1 cellular context compared by ENCODE assay signal in the genomic region with DNA sequence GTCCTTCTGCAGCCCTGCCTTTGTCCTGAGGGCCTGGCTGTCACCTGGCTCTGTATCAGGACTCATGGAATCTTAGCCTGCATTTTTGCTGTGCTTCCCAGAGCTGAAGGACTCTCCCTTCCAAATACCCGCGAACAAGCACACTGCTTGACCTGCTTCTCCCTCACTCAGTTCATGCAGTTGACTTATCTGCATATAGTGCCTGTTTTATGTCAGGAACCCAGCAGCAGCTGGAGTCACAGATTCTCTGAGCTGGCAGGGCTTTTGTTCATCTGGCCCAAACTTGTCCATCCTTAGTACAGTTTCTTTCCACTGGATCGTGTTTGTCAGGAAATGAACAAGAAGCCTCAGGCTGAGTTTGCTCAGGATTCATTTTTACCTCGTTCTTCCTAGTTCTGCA.
TF ChIP-seq lines count a peak whose summit lies in the region.

No MANE protein-coding gene starts in this region.

TF ChIP-seq in HepG2, 621 proteins besides CTCF, POLR2A, EP300 and RAD21 (continued from another document):
- TF ChIP-seq, protein P1, sequence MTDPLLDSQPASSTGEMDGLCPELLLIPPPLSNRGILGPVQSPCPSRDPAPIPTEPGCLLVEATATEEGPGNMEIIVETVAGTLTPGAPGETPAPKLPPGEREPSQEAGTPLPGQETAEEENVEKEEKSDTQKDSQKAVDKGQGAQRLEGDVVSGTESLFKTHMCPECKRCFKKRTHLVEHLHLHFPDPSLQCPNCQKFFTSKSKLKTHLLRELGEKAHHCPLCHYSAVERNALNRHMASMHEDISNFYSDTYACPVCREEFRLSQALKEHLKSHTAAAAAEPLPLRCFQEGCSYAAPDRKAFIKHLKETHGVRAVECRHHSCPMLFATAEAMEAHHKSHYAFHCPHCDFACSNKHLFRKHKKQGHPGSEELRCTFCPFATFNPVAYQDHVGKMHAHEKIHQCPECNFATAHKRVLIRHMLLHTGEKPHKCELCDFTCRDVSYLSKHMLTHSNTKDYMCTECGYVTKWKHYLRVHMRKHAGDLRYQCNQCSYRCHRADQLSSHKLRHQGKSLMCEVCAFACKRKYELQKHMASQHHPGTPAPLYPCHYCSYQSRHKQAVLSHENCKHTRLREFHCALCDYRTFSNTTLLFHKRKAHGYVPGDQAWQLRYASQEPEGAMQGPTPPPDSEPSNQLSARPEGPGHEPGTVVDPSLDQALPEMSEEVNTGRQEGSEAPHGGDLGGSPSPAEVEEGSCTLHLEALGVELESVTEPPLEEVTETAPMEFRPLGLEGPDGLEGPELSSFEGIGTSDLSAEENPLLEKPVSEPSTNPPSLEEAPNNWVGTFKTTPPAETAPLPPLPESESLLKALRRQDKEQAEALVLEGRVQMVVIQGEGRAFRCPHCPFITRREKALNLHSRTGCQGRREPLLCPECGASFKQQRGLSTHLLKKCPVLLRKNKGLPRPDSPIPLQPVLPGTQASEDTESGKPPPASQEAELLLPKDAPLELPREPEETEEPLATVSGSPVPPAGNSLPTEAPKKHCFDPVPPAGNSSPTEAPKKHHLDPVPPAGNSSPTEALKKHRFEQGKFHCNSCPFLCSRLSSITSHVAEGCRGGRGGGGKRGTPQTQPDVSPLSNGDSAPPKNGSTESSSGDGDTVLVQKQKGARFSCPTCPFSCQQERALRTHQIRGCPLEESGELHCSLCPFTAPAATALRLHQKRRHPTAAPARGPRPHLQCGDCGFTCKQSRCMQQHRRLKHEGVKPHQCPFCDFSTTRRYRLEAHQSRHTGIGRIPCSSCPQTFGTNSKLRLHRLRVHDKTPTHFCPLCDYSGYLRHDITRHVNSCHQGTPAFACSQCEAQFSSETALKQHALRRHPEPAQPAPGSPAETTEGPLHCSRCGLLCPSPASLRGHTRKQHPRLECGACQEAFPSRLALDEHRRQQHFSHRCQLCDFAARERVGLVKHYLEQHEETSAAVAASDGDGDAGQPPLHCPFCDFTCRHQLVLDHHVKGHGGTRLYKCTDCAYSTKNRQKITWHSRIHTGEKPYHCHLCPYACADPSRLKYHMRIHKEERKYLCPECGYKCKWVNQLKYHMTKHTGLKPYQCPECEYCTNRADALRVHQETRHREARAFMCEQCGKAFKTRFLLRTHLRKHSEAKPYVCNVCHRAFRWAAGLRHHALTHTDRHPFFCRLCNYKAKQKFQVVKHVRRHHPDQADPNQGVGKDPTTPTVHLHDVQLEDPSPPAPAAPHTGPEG (CRISPR knock-in tag; IDR thresholded peaks at IDR 0.05): no peak
- TF ChIP-seq ZNF619 (CRISPR knock-in tag; IDR thresholded peaks at IDR 0.05): no peak
- TF ChIP-seq KMT2B (CRISPR knock-in tag; IDR thresholded peaks at IDR 0.05): no peak
- TF ChIP-seq, protein P2, sequence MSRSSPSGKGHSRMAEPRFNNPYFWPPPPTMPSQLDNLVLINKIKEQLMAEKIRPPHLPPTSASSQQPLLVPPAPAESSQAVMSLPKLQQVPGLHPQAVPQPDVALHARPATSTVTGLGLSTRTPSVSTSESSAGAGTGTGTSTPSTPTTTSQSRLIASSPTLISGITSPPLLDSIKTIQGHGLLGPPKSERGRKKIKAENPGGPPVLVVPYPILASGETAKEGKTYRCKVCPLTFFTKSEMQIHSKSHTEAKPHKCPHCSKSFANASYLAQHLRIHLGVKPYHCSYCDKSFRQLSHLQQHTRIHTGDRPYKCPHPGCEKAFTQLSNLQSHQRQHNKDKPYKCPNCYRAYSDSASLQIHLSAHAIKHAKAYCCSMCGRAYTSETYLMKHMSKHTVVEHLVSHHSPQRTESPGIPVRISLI (CRISPR knock-in tag; IDR thresholded peaks at IDR 0.05; ENCODE audit: borderline replicate concordance): no peak
- no peak for TF ChIP-seq KLF11 (CRISPR knock-in tag; IDR thresholded peaks at IDR 0.05)
- TF ChIP-seq, protein P3, sequence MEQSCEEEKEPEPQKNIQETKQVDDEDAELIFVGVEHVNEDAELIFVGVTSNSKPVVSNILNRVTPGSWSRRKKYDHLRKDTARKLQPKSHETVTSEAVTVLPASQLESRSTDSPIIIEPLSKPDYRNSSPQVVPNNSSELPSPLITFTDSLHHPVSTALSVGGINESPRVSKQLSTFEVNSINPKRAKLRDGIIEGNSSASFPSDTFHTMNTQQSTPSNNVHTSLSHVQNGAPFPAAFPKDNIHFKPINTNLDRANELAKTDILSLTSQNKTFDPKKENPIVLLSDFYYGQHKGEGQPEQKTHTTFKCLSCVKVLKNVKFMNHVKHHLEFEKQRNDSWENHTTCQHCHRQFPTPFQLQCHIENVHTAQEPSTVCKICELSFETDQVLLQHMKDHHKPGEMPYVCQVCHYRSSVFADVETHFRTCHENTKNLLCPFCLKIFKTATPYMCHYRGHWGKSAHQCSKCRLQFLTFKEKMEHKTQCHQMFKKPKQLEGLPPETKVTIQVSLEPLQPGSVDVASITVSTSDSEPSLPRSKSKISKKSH (CRISPR knock-in tag; IDR thresholded peaks at IDR 0.05; ENCODE audit: borderline replicate concordance): no peak
- no peak for TF ChIP-seq IKZF4 (CRISPR knock-in tag; IDR thresholded peaks at IDR 0.05; ENCODE audit: borderline replicate concordance, low read depth, not compliant biosample characterization)
- TF ChIP-seq ZNF792 (CRISPR knock-in tag; IDR thresholded peaks at IDR 0.05): no peak
- TF ChIP-seq, protein P4, sequence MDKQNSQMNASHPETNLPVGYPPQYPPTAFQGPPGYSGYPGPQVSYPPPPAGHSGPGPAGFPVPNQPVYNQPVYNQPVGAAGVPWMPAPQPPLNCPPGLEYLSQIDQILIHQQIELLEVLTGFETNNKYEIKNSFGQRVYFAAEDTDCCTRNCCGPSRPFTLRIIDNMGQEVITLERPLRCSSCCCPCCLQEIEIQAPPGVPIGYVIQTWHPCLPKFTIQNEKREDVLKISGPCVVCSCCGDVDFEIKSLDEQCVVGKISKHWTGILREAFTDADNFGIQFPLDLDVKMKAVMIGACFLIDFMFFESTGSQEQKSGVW (CRISPR knock-in tag; IDR thresholded peaks at IDR 0.05; ENCODE audit: borderline replicate concordance): no peak
- no peak for TF ChIP-seq PRMT3 (CRISPR knock-in tag; IDR thresholded peaks at IDR 0.05; ENCODE audit: borderline replicate concordance, low read depth)
- TF ChIP-seq, protein P5, sequence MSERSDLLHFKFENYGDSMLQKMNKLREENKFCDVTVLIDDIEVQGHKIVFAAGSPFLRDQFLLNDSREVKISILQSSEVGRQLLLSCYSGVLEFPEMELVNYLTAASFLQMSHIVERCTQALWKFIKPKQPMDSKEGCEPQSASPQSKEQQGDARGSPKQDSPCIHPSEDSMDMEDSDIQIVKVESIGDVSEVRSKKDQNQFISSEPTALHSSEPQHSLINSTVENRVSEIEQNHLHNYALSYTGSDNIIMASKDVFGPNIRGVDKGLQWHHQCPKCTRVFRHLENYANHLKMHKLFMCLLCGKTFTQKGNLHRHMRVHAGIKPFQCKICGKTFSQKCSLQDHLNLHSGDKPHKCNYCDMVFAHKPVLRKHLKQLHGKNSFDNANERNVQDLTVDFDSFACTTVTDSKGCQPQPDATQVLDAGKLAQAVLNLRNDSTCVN (CRISPR knock-in tag; IDR thresholded peaks at IDR 0.05; ENCODE audit: borderline replicate concordance): no peak
- no peak for TF ChIP-seq TP53 (CRISPR knock-in tag; conservative IDR thresholded peaks at IDR 0.05)
- TF ChIP-seq, protein P6, sequence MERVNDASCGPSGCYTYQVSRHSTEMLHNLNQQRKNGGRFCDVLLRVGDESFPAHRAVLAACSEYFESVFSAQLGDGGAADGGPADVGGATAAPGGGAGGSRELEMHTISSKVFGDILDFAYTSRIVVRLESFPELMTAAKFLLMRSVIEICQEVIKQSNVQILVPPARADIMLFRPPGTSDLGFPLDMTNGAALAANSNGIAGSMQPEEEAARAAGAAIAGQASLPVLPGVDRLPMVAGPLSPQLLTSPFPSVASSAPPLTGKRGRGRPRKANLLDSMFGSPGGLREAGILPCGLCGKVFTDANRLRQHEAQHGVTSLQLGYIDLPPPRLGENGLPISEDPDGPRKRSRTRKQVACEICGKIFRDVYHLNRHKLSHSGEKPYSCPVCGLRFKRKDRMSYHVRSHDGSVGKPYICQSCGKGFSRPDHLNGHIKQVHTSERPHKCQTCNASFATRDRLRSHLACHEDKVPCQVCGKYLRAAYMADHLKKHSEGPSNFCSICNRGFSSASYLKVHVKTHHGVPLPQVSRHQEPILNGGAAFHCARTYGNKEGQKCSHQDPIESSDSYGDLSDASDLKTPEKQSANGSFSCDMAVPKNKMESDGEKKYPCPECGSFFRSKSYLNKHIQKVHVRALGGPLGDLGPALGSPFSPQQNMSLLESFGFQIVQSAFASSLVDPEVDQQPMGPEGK (CRISPR knock-in tag; IDR thresholded peaks at IDR 0.05): no peak
